9 cellular contexts compared by ENCODE assay signal in genomic region chr3:43290961-43291360, GRCh38. TPM values are rescaled to one million over a fixed set of nuclear protein-coding genes. Genes with fewer than 3 reads are reported as not detected.
DNase-seq lines count a peak whose midpoint lies in the region; ATAC-seq and TF ChIP-seq lines count a peak whose summit lies in the region.
"Had no signal": no experiment of that assay in that cellular context is flagged by ENCODE, and none has a peak within 500 bp of the region (broad histone marks: within the 10 kb centered on the region; RNA-seq: fewer than 3 reads in every experiment).

No MANE protein-coding gene starts in this region.

- ATAC-seq in esophagus mucosa (peak; percentile 15), HG03439 (IDR thresholded peaks at IDR 0.05; ENCODE audit: unreplicated experiment) (no peak), HG03460 (IDR thresholded peaks at IDR 0.05; ENCODE audit: unreplicated experiment) (no peak)
- no peak for ATAC-seq in stimulated activated naive B cell treated with anti-CD40 and anti-IgM and Interleukin-4, amounts not matched to agents 10 μg/mL and 1 μg/mL and 100 μg/mL, for 72 hours (replicated peaks)

- H3K36me3 Mint-ChIP-seq in activated CD4-positive, alpha-beta T cell treated with anti-CD3 and anti-CD28 coated beads, Interleukin-2, amount 10 ng/mL, durations not matched to agents 24 days and 14 days (ENCODE audit: low read depth): peaks cover 31% of the 10 kb centered on the region
- peaks cover 13 to 20% of the 10 kb centered on the region in 2 donors for H3K36me3 Mint-ChIP-seq in stimulated activated naive B cell treated with anti-CD40 and anti-IgM and Interleukin-4, amounts not matched to agents 10 μg/mL and 1 μg/mL and 100 μg/mL, for 72 hours

- H3K27me3 Mint-ChIP-seq in activated CD4-positive, alpha-beta T cell treated with anti-CD3 and anti-CD28 coated beads, Interleukin-2, amount 10 ng/mL, durations not matched to agents 24 days and 14 days: no peaks in the 10 kb centered on the region
- H3K27me3 Mint-ChIP-seq in stimulated activated naive B cell treated with anti-CD40 and anti-IgM and Interleukin-4, amounts not matched to agents 10 μg/mL and 1 μg/mL and 100 μg/mL, for 72 hours: no peaks in the 10 kb centered on the region

- H3K4me3 Mint-ChIP-seq in activated CD4-positive, alpha-beta T cell treated with anti-CD3 and anti-CD28 coated beads, Interleukin-2, amount 10 ng/mL, durations not matched to agents 24 days and 14 days: peak overlapping the region; percentile 94
- H3K4me3 Mint-ChIP-seq in stimulated activated naive B cell treated with anti-CD40 and anti-IgM and Interleukin-4, amounts not matched to agents 10 μg/mL and 1 μg/mL and 100 μg/mL, for 72 hours: peak overlapping the region in 1 of 2 donors; percentile 64

- H3K27ac Mint-ChIP-seq in activated CD4-positive, alpha-beta T cell treated with anti-CD3 and anti-CD28 coated beads, Interleukin-2, amount 10 ng/mL, durations not matched to agents 24 days and 14 days: peak overlapping the region; percentile 60
- H3K27ac Mint-ChIP-seq in stimulated activated naive B cell treated with anti-CD40 and anti-IgM and Interleukin-4, amounts not matched to agents 10 μg/mL and 1 μg/mL and 100 μg/mL, for 72 hours: peak overlapping the region; percentile 32

- intact Hi-C loops in activated CD4-positive, alpha-beta T cell treated with anti-CD3 and anti-CD28 coated beads, Interleukin-2, amount 10 ng/mL, durations not matched to agents 24 days and 14 days (cut with micrococcal nuclease): no loop called here

- H3K9me3 Mint-ChIP-seq in activated CD4-positive, alpha-beta T cell treated with anti-CD3 and anti-CD28 coated beads, Interleukin-2, amount 10 ng/mL, durations not matched to agents 24 days and 14 days: no peaks in the 10 kb centered on the region
- no peaks in the 10 kb centered on the region for H3K9me3 Mint-ChIP-seq in stimulated activated naive B cell treated with anti-CD40 and anti-IgM and Interleukin-4, amounts not matched to agents 10 μg/mL and 1 μg/mL and 100 μg/mL, for 72 hours

- H3K27ac ChIP-seq in VCaP: peak overlapping the region; percentile 88; the same call in 1 of the 2 replicates

- TF ChIP-seq CTCF in VCaP (conservative IDR thresholded peaks at IDR 0.05): no peak

- DNase-seq in activated CD4-positive, alpha-beta T cell treated with anti-CD3 and anti-CD28 coated beads, Interleukin-2, amount 10 ng/mL, durations not matched to agents 24 days and 14 days: peak; percentile 61
- no peak for DNase-seq in activated CD4-positive, alpha-beta T cell treated with anti-CD3 and anti-CD28 coated beads, Interleukin-2, amount 50 U/mL, for 4 hours
- no peak for DNase-seq in stimulated activated naive B cell treated with anti-CD40 and anti-IgM and Interleukin-4, amounts not matched to agents 10 μg/mL and 1 μg/mL and 100 μg/mL, for 72 hours
- no peak for DNase-seq in NCI-H1048 (lab: John Stamatoyannopoulos, UW)
- DNase-seq: GOT3 had no signal

- peaks cover 69% of the 10 kb centered on the region for H3K4me1 Mint-ChIP-seq in activated CD4-positive, alpha-beta T cell treated with anti-CD3 and anti-CD28 coated beads, Interleukin-2, amount 10 ng/mL, durations not matched to agents 24 days and 14 days
- peaks cover 37 to 66% of the 10 kb centered on the region in 2 donors for H3K4me1 Mint-ChIP-seq in stimulated activated naive B cell treated with anti-CD40 and anti-IgM and Interleukin-4, amounts not matched to agents 10 μg/mL and 1 μg/mL and 100 μg/mL, for 72 hours

RNA-seq across cellular contexts. Expression of gene SNRK, which starts 4.6 kb away (rescaled TPM):
- 29.0 and 30.3 TPM in 2 replicates for total RNA-seq in activated CD4-positive, alpha-beta T cell treated with anti-CD3 and anti-CD28 coated beads, Interleukin-2, amount 10 ng/mL, durations not matched to agents 24 days and 14 days
- 33.0 TPM for total RNA-seq in esophagus mucosa
